Comparison of ENCODE assay signal across 8 cellular contexts in the genomic region with DNA sequence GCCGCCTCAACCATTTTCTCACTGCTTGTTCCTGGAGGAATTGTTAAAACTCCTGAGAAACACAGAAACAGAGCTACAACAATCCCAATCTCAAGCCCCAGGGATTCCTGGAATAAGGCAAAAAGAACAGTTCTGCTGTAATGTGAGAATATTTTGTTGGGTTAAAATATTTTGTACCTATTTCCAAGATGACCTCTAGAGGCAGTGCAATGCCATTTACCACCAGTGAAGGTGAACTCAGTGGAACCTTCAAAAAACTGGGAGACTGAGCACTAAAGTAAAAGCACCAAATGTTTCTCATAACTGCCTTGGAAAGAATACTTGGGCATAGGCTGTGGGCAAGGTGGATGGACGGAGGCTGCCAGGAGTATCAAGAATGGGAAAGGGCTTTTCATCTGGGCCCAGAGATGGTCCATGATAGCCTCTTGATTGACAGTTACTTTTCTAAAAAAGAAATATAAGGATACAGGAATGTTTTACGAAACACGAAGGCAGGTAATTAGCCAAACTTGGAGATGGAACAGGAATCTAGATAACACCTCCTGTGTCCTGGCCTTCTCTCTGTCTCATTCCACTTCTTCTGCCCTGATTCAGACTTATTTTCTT.
DNase-seq lines count a peak whose midpoint lies in the region; ATAC-seq and TF ChIP-seq lines count a peak whose summit lies in the region.

No MANE protein-coding gene starts in this region.

- H3K27me3 ChIP-seq in MM.1S (replicated peaks; ENCODE audit: insufficient read depth, low read length) (no peaks in the 10 kb centered on the region), osteoblast (ENCODE audit: insufficient read depth, low read length) (no peaks in the 10 kb centered on the region)

- no peak overlapping the region for H3K4me3 Mint-ChIP-seq in stimulated activated naive B cell treated with anti-CD40 and anti-IgM and Interleukin-4, amounts not matched to agents 10 μg/mL and 1 μg/mL and 100 μg/mL, for 72 hours

- no peak overlapping the region for H3K4me3 ChIP-seq in MM.1S (ENCODE audit: low read length)
- no peak overlapping the region for H3K4me3 ChIP-seq in osteoblast (ENCODE audit: insufficient read depth, low read length)

- H3K4me2 ChIP-seq in MM.1S (ENCODE audit: low read depth, low read length), result no peak overlapping the region
- no peak overlapping the region for H3K4me2 ChIP-seq in osteoblast (ENCODE audit: insufficient read depth, low read length)

- H3K36me3 Mint-ChIP-seq in stimulated activated naive B cell treated with anti-CD40 and anti-IgM and Interleukin-4, amounts not matched to agents 10 μg/mL and 1 μg/mL and 100 μg/mL, for 72 hours, result no peaks in the 10 kb centered on the region

- H2AFZ ChIP-seq in MM.1S (ENCODE audit: low read length) (no peak overlapping the region), osteoblast (ENCODE audit: low read length) (no peak overlapping the region)

- TF ChIP-seq CTCF in MM.1S (IDR thresholded peaks at IDR 0.05; ENCODE audit: low read length) (peak; percentile 15; the same call in 1 of the 2 replicates), osteoblast (IDR thresholded peaks at IDR 0.05; ENCODE audit: extremely low read depth, low read depth, low read length) (peak; percentile 69)

- no peaks in the 10 kb centered on the region for H3K27me3 Mint-ChIP-seq in stimulated activated naive B cell treated with anti-CD40 and anti-IgM and Interleukin-4, amounts not matched to agents 10 μg/mL and 1 μg/mL and 100 μg/mL, for 72 hours

- H3K9me2 ChIP-seq in MM.1S (replicated peaks; ENCODE audit: insufficient read depth, low read length), result no peaks in the 10 kb centered on the region

- H3K27ac ChIP-seq in MM.1S (ENCODE audit: low read length) (no peak overlapping the region), osteoblast (ENCODE audit: low read depth, low read length) (no peak overlapping the region)

- no peaks in the 10 kb centered on the region for H3K36me3 ChIP-seq in MM.1S (replicated peaks; ENCODE audit: insufficient read depth, low read length)
- no peaks in the 10 kb centered on the region for H3K36me3 ChIP-seq in osteoblast (ENCODE audit: insufficient read depth, low read length)

- ATAC-seq in stimulated activated naive B cell treated with anti-CD40 and anti-IgM and Interleukin-4, amounts not matched to agents 10 μg/mL and 1 μg/mL and 100 μg/mL, for 72 hours (replicated peaks), result no peak
- ATAC-seq in GM19455 (IDR thresholded peaks at IDR 0.05; ENCODE audit: unreplicated experiment), result no peak

- H3K9me3 ChIP-seq in MM.1S (replicated peaks; ENCODE audit: insufficient read depth, low read length), result no peaks in the 10 kb centered on the region
- H3K9me3 ChIP-seq in osteoblast (ENCODE audit: low read depth, low read length), result no peaks in the 10 kb centered on the region

- H3K4me1 ChIP-seq in MM.1S (ENCODE audit: low read length) (no peaks in the 10 kb centered on the region), osteoblast (ENCODE audit: insufficient read depth, low read length) (no peaks in the 10 kb centered on the region)

- H3K4me1 Mint-ChIP-seq in stimulated activated naive B cell treated with anti-CD40 and anti-IgM and Interleukin-4, amounts not matched to agents 10 μg/mL and 1 μg/mL and 100 μg/mL, for 72 hours, result no peaks in the 10 kb centered on the region

- peak; percentile 58 for DNase-seq in ELR (ENCODE audit: low read depth)
- DNase-seq in MM.1S, result no peak
- DNase-seq in dermis blood vessel endothelial cell, result peak; percentile 30
- no peak for DNase-seq in osteoblast (ENCODE audit: insufficient read length, low spot score, missing footprints)
- no peak for DNase-seq in amygdala (lab: John Stamatoyannopoulos, UW)
- DNase-seq in NCI-H187 (lab: John Stamatoyannopoulos, UW), result no peak
- DNase-seq in stimulated activated naive B cell treated with anti-CD40 and anti-IgM and Interleukin-4, amounts not matched to agents 10 μg/mL and 1 μg/mL and 100 μg/mL, for 72 hours, result no peak

- no peaks in the 10 kb centered on the region for H3F3A ChIP-seq in MM.1S (ENCODE audit: insufficient read depth, low read length)

- H3K79me2 ChIP-seq in MM.1S (ENCODE audit: low read length) (no peaks in the 10 kb centered on the region), osteoblast (ENCODE audit: insufficient read depth, low read length) (no peaks in the 10 kb centered on the region)

- H3K9ac ChIP-seq in MM.1S (ENCODE audit: low read length), result no peak overlapping the region

- peaks cover 1 to 3% of the 10 kb centered on the region in 2 donors for H3K9me3 Mint-ChIP-seq in stimulated activated naive B cell treated with anti-CD40 and anti-IgM and Interleukin-4, amounts not matched to agents 10 μg/mL and 1 μg/mL and 100 μg/mL, for 72 hours

- no peak overlapping the region for H3K27ac Mint-ChIP-seq in stimulated activated naive B cell treated with anti-CD40 and anti-IgM and Interleukin-4, amounts not matched to agents 10 μg/mL and 1 μg/mL and 100 μg/mL, for 72 hours

- H4K20me1 ChIP-seq in MM.1S (ENCODE audit: insufficient read depth, low read length) (no peaks in the 10 kb centered on the region), osteoblast (ENCODE audit: insufficient read depth, low read length) (no peaks in the 10 kb centered on the region)

Comparison
In these comparisons a context has a peak if more than half of its experiments do, and no peak if none do; other contexts are left out.
1. DNase-seq: peak in ELR (single experiment) and dermis blood vessel endothelial cell (single experiment); none in MM.1S (single experiment), osteoblast (single experiment), amygdala (0 of 56), NCI-H187 (0 of 2) and stimulated activated naive B cell treated with anti-CD40 and anti-IgM and Interleukin-4, amounts not matched to agents 10 μg/mL and 1 μg/mL and 100 μg/mL, for 72 hours (single experiment).